In the genomic region with DNA sequence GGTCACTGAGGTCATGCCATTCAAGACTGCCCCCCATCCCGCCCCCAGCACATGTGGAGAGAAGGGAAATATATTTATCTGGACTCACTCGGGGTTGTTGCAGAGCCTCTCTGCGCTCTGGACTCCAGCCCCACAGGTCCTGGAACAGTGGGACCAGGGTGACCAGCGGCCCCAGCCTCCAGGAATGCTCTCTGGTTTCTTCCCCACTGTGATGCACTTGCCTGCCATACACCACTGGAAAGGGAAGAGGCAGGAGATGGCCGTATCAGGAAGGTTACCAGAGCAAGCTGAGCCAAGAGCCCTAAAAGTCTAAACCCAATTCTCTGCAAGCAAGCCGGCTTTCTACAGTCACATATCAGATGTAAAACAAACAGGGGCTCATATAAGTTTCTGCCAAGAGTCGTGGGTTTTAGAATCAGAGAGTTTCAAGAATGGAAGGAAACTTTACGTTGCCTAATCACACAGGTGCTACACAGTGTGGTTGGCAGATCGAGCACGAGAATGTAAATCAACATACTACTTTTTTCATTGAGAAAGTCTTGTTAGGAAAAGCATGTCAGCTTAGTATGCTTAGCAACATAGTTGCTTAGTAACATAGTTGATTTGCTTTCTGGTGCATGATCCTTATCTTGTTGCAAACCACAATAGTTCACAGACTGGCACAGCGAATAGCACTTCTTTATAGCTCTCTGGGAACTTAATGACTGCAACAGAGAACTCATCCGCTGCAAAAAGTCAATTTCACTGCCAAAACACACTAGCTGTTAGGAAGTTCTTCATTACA, we compare ENCODE assay signal across 10 cellular contexts.
DNase-seq lines count a peak whose midpoint lies in the region; ATAC-seq and TF ChIP-seq lines count a peak whose summit lies in the region.
"Had no signal": no experiment of that assay in that cellular context is flagged by ENCODE, and none has a peak within 500 bp of the region (broad histone marks: within the 10 kb centered on the region; RNA-seq: fewer than 3 reads in every experiment).

No MANE protein-coding gene starts in this region.

- TF ChIP-seq CTCF in AG09309 (IDR thresholded peaks at IDR 0.05; ENCODE audit: control insufficient read depth, insufficient read depth, low read depth, low read length, missing control alignments) = no peak

- H3K4me3 ChIP-seq in AG09309 (ENCODE audit: control insufficient read depth, low read depth, low read length) = no peak overlapping the region
- H3K4me3 ChIP-seq: upper lobe of left lung had no signal

- ATAC-seq in GM18907 (IDR thresholded peaks at IDR 0.05; ENCODE audit: unreplicated experiment) = peak; percentile 82
- no peak for ATAC-seq in GM21390 (IDR thresholded peaks at IDR 0.05; ENCODE audit: unreplicated experiment)
- ATAC-seq in GM21717 (IDR thresholded peaks at IDR 0.05; ENCODE audit: unreplicated experiment) = no peak

- DNase-seq in AG09309 (ENCODE audit: low read depth) (peak; percentile 69), M059J (ENCODE audit: low read depth) (peak; percentile 97), dedifferentiated amniotic fluid mesenchymal stem cell (ENCODE audit: extremely low spot score) (peak; percentile 45), DMS53 treated with DMSO at 0.1 percent for 48 hours (lab: John Stamatoyannopoulos, UW; ENCODE audit: unreplicated experiment) (no peak), C1 segment of cervical spinal cord (lab: John Stamatoyannopoulos, UW) (no peak)
- DNase-seq: COR-L47, upper lobe of left lung had no signal

Comparison
In these comparisons a context has a peak if more than half of its experiments do, and no peak if none do; other contexts are left out.
1. DNase-seq: peak in AG09309 (single experiment), M059J (single experiment) and dedifferentiated amniotic fluid mesenchymal stem cell (single experiment); none in DMS53 treated with DMSO at 0.1 percent for 48 hours (single experiment) and C1 segment of cervical spinal cord (0 of 14).